Comparison of ENCODE assay signal across 22 cellular contexts in the genomic region with DNA sequence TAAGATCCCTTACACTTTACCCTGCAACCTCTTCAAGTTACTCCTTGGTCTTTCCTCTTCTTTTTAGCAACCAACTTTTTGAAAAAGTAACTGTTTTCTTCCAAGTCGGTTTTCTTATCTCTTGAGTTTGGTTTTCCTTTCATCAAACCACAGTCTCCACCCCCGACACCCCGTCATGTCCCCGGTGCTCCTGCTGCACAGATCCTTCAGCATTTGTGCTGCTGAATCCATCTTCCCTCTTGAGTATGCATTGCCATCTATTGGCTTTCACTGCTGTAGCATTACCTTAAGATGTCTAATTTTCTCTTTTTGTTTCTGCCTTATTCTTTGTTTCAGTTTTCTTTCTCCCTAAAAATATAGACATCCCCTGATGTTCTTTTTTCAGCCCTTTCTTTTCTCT.
"Had no signal": no experiment of that assay in that cellular context is flagged by ENCODE, and none has a peak within 500 bp of the region (broad histone marks: within the 10 kb centered on the region; RNA-seq: fewer than 3 reads in every experiment).

No MANE protein-coding gene starts in this region.

- DNase-seq: activated CD4-positive, CD25-positive, alpha-beta regulatory T cell; activated CD8-positive, alpha-beta memory T cell treated with anti-CD3 and anti-CD28 coated beads for 24 hours; activated naive CD4-positive, alpha-beta T cell treated with anti-CD3 and anti-CD28 coated beads, Interleukin-2, amount 50 U/mL, for 16 hours; amniotic stem cell; body of pancreas; effector memory CD4-positive, alpha-beta T cell; gastrocnemius medialis; heart right ventricle; islet precursor cell; left lung; mesenchymal stem cell; occipital lobe; stimulated activated CD4-positive, alpha-beta T cell treated with anti-CD3 and anti-CD28 coated beads, Interleukin-2, amount 100 ng/mL, for 24 hours; stimulated activated naive CD4-positive, alpha-beta T cell; substantia nigra; T1000; transverse colon had no signal

- H3K4me1 ChIP-seq: body of pancreas, gastrocnemius medialis, heart right ventricle, left lung, prostate gland had no signal

- H3K27ac Mint-ChIP-seq: activated T-helper 17 cell treated with anti-CD3 and anti-CD28 coated beads, Interleukin-2, amount 50 U/mL, for 72 hours; nephron had no signal

- H3K4me3 Mint-ChIP-seq: activated T-helper 17 cell treated with anti-CD3 and anti-CD28 coated beads, Interleukin-2, amount 50 U/mL, for 72 hours; central memory CD8-positive, alpha-beta T cell; nephron had no signal

- H3K4me3 ChIP-seq: body of pancreas, gastrocnemius medialis, heart right ventricle, left lung, prostate gland, transverse colon had no signal

- H3K9me3 Mint-ChIP-seq: central memory CD8-positive, alpha-beta T cell had no signal

- H3K36me3 ChIP-seq: gastrocnemius medialis, heart right ventricle, left lung, prostate gland, transverse colon had no signal

- H3K27me3 ChIP-seq: body of pancreas, gastrocnemius medialis, left lung, transverse colon had no signal

- ATAC-seq: activated T-helper 17 cell treated with anti-CD3 and anti-CD28 coated beads, Interleukin-2, amount 50 U/mL, for 72 hours; body of pancreas; gastrocnemius medialis; heart right ventricle; left lung; sciatic nerve had no signal

- H3K4me1 Mint-ChIP-seq: activated T-helper 17 cell treated with anti-CD3 and anti-CD28 coated beads, Interleukin-2, amount 50 U/mL, for 72 hours; central memory CD8-positive, alpha-beta T cell; nephron had no signal

- H3K27ac ChIP-seq: body of pancreas, gastrocnemius medialis, heart right ventricle, left lung, prostate gland, transverse colon had no signal

- H3K9me3 ChIP-seq: body of pancreas, gastrocnemius medialis, heart right ventricle, left lung, prostate gland, transverse colon had no signal
